23 cellular contexts compared by ENCODE assay signal in genomic region chr2:56505885-56506284, GRCh38.
"Had no signal": no experiment of that assay in that cellular context is flagged by ENCODE, and none has a peak within 500 bp of the region (broad histone marks: within the 10 kb centered on the region; RNA-seq: fewer than 3 reads in every experiment).

No MANE protein-coding gene starts in this region.

- H3K36me3 Mint-ChIP-seq: activated CD4-positive, alpha-beta memory T cell treated with anti-CD3 and anti-CD28 coated beads for 36 hours; activated naive CD8-positive, alpha-beta T cell treated with anti-CD3 and anti-CD28 coated beads for 36 hours; WTC11 had no signal

- H3K27me3 Mint-ChIP-seq: activated CD4-positive, alpha-beta memory T cell treated with anti-CD3 and anti-CD28 coated beads for 36 hours; activated naive CD8-positive, alpha-beta T cell treated with anti-CD3 and anti-CD28 coated beads for 36 hours; progenitor cell of endocrine pancreas; stimulated activated naive CD8-positive, alpha-beta T cell treated with anti-CD3 and anti-CD28 coated beads, Interleukin-15, Interleukin-2, amounts not matched to agents 100 ng/mL and 50 ng/mL, for 24 hours had no signal

- ATAC-seq: WTC11 had no signal

- H3K36me3 ChIP-seq: brain microvascular endothelial cell, right atrium auricular region, transverse colon, vagina had no signal

- H3K9me3 ChIP-seq: right atrium auricular region, transverse colon, vagina had no signal

- H3K27ac ChIP-seq: brain microvascular endothelial cell, coronary artery, right atrium auricular region, transverse colon, vagina had no signal

- H3K4me3 ChIP-seq: coronary artery, lung, right atrium auricular region, transverse colon, vagina had no signal

- H3K4me1 Mint-ChIP-seq: activated naive CD8-positive, alpha-beta T cell treated with anti-CD3 and anti-CD28 coated beads for 36 hours; nephron progenitor cell; WTC11 had no signal

- H3K4me3 Mint-ChIP-seq: activated CD4-positive, alpha-beta memory T cell treated with anti-CD3 and anti-CD28 coated beads for 36 hours; activated naive CD8-positive, alpha-beta T cell treated with anti-CD3 and anti-CD28 coated beads for 36 hours; activated T-helper 1 cell treated with anti-CD3 and anti-CD28 coated beads, Interleukin-12 subunit alpha, Interleukin-12 subunit beta, Interleukin-2, Interleukin-4 antibody, amounts not matched to agents 30 ng/mL and 10 ng/mL and 1 ng/mL, durations not matched to agents 14 hours and 24 hours and 36 hours; nephron progenitor cell; stimulated activated naive CD8-positive, alpha-beta T cell treated with anti-CD3 and anti-CD28 coated beads, Interleukin-15, Interleukin-2, amounts not matched to agents 100 ng/mL and 50 ng/mL, for 24 hours; T-helper 2 cell treated with Interferon-gamma antibody and Interleukin-4, amounts not matched to agents 5 μg/mL and 100 μg/mL, for 36 hours; WTC11 had no signal

- H3K4me1 ChIP-seq: right atrium auricular region, transverse colon, vagina had no signal

- H3K9me3 Mint-ChIP-seq: nephron progenitor cell had no signal

- DNase-seq: activated CD4-positive, alpha-beta memory T cell treated with anti-CD3 and anti-CD28 coated beads for 36 hours; activated CD4-positive, alpha-beta T cell treated with anti-CD3 and anti-CD28 coated beads for 4 hours; activated naive CD8-positive, alpha-beta T cell treated with anti-CD3 and anti-CD28 coated beads for 36 hours; activated T-cell treated with anti-CD3 and anti-CD28 coated beads for 4 hours; anterior cingulate cortex; brain microvascular endothelial cell; erythroblast; hypothalamus; nephron progenitor cell; occipital lobe; small intestine; stimulated activated CD4-positive, alpha-beta T cell treated with anti-CD3 and anti-CD28 coated beads, Interleukin-15, amount 100 ng/mL, for 24 hours; stimulated activated CD4-positive, alpha-beta T cell treated with anti-CD3 and anti-CD28 coated beads, Interleukin-2, amount 100 ng/mL, for 48 hours; transverse colon had no signal

- H3K27me3 ChIP-seq: brain microvascular endothelial cell, right atrium auricular region, transverse colon, vagina had no signal

- H3K27ac Mint-ChIP-seq: activated CD4-positive, alpha-beta memory T cell treated with anti-CD3 and anti-CD28 coated beads for 36 hours; activated naive CD8-positive, alpha-beta T cell treated with anti-CD3 and anti-CD28 coated beads for 36 hours; activated T-helper 1 cell treated with anti-CD3 and anti-CD28 coated beads, Interleukin-12 subunit alpha, Interleukin-12 subunit beta, Interleukin-2, Interleukin-4 antibody, amounts not matched to agents 30 ng/mL and 10 ng/mL and 1 ng/mL, durations not matched to agents 14 hours and 24 hours and 36 hours; nephron progenitor cell; progenitor cell of endocrine pancreas; stimulated activated naive CD8-positive, alpha-beta T cell treated with anti-CD3 and anti-CD28 coated beads, Interleukin-15, Interleukin-2, amounts not matched to agents 100 ng/mL and 50 ng/mL, for 24 hours; T-helper 2 cell treated with Interferon-gamma antibody and Interleukin-4, amounts not matched to agents 5 μg/mL and 100 μg/mL, for 36 hours; WTC11 had no signal
